ENCODE assay signal across 12 cellular contexts in the genomic region with DNA sequence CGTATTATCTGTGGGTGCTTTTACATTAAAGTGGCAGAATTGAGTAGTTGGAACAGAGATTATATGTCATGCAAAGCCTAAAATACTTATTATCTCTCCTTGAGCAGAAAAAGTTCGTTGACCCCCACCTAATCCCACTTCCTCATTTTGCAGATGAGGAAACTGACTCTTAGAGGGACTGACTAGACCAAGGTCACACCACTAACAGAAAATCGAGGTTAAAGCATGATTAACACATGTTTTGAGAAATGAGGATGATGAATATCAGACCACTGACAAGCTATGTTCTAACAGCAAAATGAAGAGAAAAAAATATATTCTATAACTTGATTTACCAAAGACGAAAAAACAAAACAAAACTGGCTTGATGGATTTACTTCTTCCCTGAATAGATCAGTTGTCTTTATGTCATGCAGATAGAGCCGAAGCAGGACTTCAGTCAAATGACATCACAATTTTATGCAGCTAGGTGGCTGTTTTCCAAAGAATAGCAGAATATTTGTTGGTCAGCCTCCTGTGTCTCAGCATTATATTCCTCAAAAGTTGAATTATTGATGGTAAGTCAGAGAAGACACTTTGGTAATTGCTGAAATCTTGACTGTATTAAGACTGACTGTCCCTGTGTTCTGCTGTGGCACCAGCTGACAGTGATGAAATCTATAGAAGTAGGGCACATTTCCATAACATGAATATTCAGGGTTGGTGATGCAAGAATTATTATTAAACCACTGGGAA. TPM values are rescaled to one million over a fixed set of nuclear protein-coding genes. Genes with fewer than 3 reads are reported as not detected.
DNase-seq lines count a peak whose midpoint lies in the region; ATAC-seq and TF ChIP-seq lines count a peak whose summit lies in the region.
"Had no signal": no experiment of that assay in that cellular context is flagged by ENCODE, and none has a peak within 500 bp of the region (broad histone marks: within the 10 kb centered on the region; RNA-seq: fewer than 3 reads in every experiment).

No MANE protein-coding gene starts in this region.

- no peaks in the 10 kb centered on the region for H3K9me3 ChIP-seq in SK-N-MC (ENCODE audit: low read depth, low read length)
- H3K9me3 ChIP-seq: heart left ventricle, spleen had no signal

- H3K36me3 Mint-ChIP-seq in mesothelial cell of epicardium (no peaks in the 10 kb centered on the region), type B pancreatic cell (no peaks in the 10 kb centered on the region)

- no peaks in the 10 kb centered on the region for H3K36me3 ChIP-seq in SK-N-MC (ENCODE audit: insufficient read depth, low read length)
- H3K36me3 ChIP-seq: heart left ventricle, spleen had no signal

- H3K4me3 ChIP-seq in SK-N-MC, result no peak overlapping the region
- H3K4me3 ChIP-seq: heart left ventricle, spleen had no signal

- H3K9me3 Mint-ChIP-seq in mesothelial cell of epicardium, result no peaks in the 10 kb centered on the region
- H3K9me3 Mint-ChIP-seq in type B pancreatic cell, result no peaks in the 10 kb centered on the region
- H3K9me3 Mint-ChIP-seq: central memory CD8-positive, alpha-beta T cell had no signal

- H3K4me3 Mint-ChIP-seq in mesothelial cell of epicardium, result no peak overlapping the region
- no peak overlapping the region for H3K4me3 Mint-ChIP-seq in type B pancreatic cell
- H3K4me3 Mint-ChIP-seq: central memory CD8-positive, alpha-beta T cell had no signal

- no peak overlapping the region for H3K9ac ChIP-seq in SK-N-MC (ENCODE audit: insufficient read length)

- H3K27ac Mint-ChIP-seq in mesothelial cell of epicardium (no peak overlapping the region), type B pancreatic cell (no peak overlapping the region)

- DNase-seq in SK-N-MC (ENCODE audit: low read depth, low spot score) (peak; percentile 28), mesothelial cell of epicardium (ENCODE audit: low spot score in 2 of 2, unreplicated experiment in 2 of 2) (no peak), type B pancreatic cell (ENCODE audit: extremely low spot score, unreplicated experiment) (no peak), NCI-H187 treated with DMSO at 0.1 percent for 48 hours (lab: John Stamatoyannopoulos, UW) (no peak), SHP77 treated with DMSO at 0.1 percent for 48 hours (lab: John Stamatoyannopoulos, UW) (no peak)
- DNase-seq: C1 segment of cervical spinal cord, heart left ventricle, spleen had no signal

- no peak overlapping the region for H3K27ac ChIP-seq in SK-N-MC
- H3K27ac ChIP-seq: heart left ventricle, spleen had no signal

- no peak for TF ChIP-seq CTCF in mesothelial cell of epicardium (IDR thresholded peaks at IDR 0.05; ENCODE audit: unreplicated experiment)
- no peak for TF ChIP-seq CTCF in type B pancreatic cell (conservative IDR thresholded peaks at IDR 0.05)

- H3K4me1 Mint-ChIP-seq in mesothelial cell of epicardium, result peaks cover 11% of the 10 kb centered on the region
- peaks cover 5% of the 10 kb centered on the region for H3K4me1 Mint-ChIP-seq in type B pancreatic cell (ENCODE audit: unreplicated experiment)
- H3K4me1 Mint-ChIP-seq: central memory CD8-positive, alpha-beta T cell had no signal

- ATAC-seq in GM18508 (IDR thresholded peaks at IDR 0.05; ENCODE audit: insufficient read depth, unreplicated experiment) (peak; percentile 68), GM21529 (IDR thresholded peaks at IDR 0.05; ENCODE audit: unreplicated experiment) (peak; percentile 78), HG03354 (IDR thresholded peaks at IDR 0.05; ENCODE audit: poor library complexity, severe bottlenecking, unreplicated experiment) (peak; percentile 80)
- ATAC-seq: heart left ventricle had no signal

- no peaks in the 10 kb centered on the region for H3K27me3 Mint-ChIP-seq in mesothelial cell of epicardium (ENCODE audit: low read depth)
- no peaks in the 10 kb centered on the region for H3K27me3 Mint-ChIP-seq in type B pancreatic cell

RNA-seq across cellular contexts. Expression of gene SMIM30, which starts 24.2 kb away (rescaled TPM):
- total RNA-seq in mesothelial cell of epicardium (39.0 to 39.9 TPM (median 39.2 TPM) in 3 replicates), type B pancreatic cell (ENCODE audit: low replicate concordance) (43.6 and 48.1 TPM in 2 replicates)

RNA-seq across cellular contexts. Expression of gene GPR85, which starts 55.9 kb away (rescaled TPM):
- total RNA-seq in mesothelial cell of epicardium (1.8 to 2.2 TPM (median 2.1 TPM) in 3 replicates), type B pancreatic cell (ENCODE audit: low replicate concordance) (0.81 and 5.0 TPM in 2 replicates)
